In the genomic region with DNA sequence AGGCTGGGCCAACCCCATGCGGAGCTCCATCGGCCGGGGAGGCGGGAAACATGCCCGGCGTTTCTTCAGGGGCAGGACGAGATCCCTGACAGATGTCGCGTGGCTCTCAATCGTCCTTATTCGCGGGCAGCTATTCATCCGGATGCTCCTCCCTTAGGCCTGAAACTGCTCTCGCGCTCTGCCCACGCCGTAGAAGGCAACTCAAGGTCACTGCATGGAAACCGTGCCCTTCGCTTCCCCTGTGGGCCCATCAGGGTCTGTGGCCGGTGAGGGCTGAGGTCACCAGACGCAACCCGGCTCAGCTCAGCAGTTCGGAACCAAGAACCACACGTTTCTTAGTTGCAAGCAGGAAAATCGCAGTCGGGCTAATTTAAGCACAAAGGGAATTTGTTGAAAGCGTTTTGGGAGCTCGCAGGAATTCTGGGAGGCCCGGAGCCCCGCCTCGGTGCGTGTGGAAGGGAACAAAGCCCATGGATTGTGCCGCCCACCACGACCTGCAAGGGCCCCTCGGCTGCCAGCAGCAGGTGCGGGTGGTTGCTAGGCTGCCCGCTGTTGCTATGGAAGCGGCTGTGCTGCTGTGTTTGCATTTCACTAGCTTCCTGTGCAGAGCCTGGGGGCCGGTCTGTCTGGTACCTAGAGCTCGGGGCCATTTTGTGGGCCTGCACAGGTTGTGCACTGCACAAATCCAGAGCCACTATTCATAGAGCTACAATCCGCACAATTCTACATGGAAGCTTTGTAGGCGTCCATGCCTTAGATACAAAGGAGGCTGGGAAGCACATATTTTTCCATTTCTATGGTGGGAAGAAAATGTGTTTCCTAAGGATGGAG, we compare ENCODE assay signal across 8 cellular contexts. TPM values are rescaled to one million over a fixed set of nuclear protein-coding genes. Genes with fewer than 3 reads are reported as not detected.
DNase-seq lines count a peak whose midpoint lies in the region; ATAC-seq lines count a peak whose summit lies in the region.

No MANE protein-coding gene starts in this region.

- ATAC-seq in GM18498 (IDR thresholded peaks at IDR 0.05; ENCODE audit: unreplicated experiment) (peak; percentile 89), HG02852 (IDR thresholded peaks at IDR 0.05; ENCODE audit: unreplicated experiment) (peak; percentile 87)

- DNase-seq in NCI-H1694 treated with DMSO at 0.1 percent for 48 hours (lab: John Stamatoyannopoulos, UW) = peak; percentile 98
- peak; percentile 67 for DNase-seq in activated CD4-positive, alpha-beta T cell treated with anti-CD3 and anti-CD28 coated beads, Interleukin-2, amount 50 U/mL, for 1 hour
- DNase-seq in dermis blood vessel endothelial cell = peak; percentile 65
- peak; percentile 61 to 65 for DNase-seq in lung microvascular endothelial cell (ENCODE audit: low read depth in 2 of 2)
- DNase-seq in stimulated activated CD8-positive, alpha-beta memory T cell treated with anti-CD3 and anti-CD28 coated beads, Interleukin-12 subunit alpha, Interleukin-12 subunit beta, amount 100 ng/mL, for 1 hour (ENCODE audit: low read depth) = peak; percentile 32
- no peak for DNase-seq in NCI-H226

RNA-seq across cellular contexts. Expression of gene ALLC, which starts 6.1 kb away (rescaled TPM):
- total RNA-seq in dermis blood vessel endothelial cell (not detected in 2 replicates), lung microvascular endothelial cell (not detected in 2 replicates)

RNA-seq across cellular contexts. Expression of gene DCDC2C, which starts 51.5 kb away (rescaled TPM):
- under 0.01 and 0.09 TPM in 2 replicates for total RNA-seq in dermis blood vessel endothelial cell
- total RNA-seq in lung microvascular endothelial cell = not detected in 2 replicates

RNA-seq across cellular contexts. Expression of gene COLEC11, which starts 57.0 kb away (rescaled TPM):
- total RNA-seq in dermis blood vessel endothelial cell (0.79 and 0.85 TPM in 2 replicates), lung microvascular endothelial cell (under 0.01 and 0.40 TPM in 2 replicates)
